In the genomic region with DNA sequence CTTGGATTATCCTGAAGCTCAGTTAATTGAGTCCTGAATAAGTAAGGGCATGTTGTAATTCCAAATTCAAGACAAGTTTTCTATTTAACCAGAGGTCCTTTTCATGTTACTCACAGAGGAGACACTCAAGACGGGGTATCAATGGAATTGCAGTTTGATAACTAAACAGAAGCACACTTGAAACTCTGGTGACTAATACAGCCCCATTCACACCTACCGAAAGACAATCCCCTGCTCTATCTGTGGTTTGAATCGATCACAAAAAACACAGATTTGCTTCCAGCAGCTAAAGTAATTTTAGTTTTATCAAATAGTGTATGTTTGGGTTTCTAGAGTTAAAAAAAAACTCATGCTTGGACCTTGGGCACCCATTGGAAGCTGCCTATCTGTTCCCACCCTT, we compare ENCODE assay signal across 1 cellular context.
TF ChIP-seq lines count a peak whose summit lies in the region.

No MANE protein-coding gene starts in this region.

TF ChIP-seq in GM12878, 131 proteins besides CTCF, POLR2A, EP300 and RAD21 (continued from another document):
- TF ChIP-seq, protein P1, sequence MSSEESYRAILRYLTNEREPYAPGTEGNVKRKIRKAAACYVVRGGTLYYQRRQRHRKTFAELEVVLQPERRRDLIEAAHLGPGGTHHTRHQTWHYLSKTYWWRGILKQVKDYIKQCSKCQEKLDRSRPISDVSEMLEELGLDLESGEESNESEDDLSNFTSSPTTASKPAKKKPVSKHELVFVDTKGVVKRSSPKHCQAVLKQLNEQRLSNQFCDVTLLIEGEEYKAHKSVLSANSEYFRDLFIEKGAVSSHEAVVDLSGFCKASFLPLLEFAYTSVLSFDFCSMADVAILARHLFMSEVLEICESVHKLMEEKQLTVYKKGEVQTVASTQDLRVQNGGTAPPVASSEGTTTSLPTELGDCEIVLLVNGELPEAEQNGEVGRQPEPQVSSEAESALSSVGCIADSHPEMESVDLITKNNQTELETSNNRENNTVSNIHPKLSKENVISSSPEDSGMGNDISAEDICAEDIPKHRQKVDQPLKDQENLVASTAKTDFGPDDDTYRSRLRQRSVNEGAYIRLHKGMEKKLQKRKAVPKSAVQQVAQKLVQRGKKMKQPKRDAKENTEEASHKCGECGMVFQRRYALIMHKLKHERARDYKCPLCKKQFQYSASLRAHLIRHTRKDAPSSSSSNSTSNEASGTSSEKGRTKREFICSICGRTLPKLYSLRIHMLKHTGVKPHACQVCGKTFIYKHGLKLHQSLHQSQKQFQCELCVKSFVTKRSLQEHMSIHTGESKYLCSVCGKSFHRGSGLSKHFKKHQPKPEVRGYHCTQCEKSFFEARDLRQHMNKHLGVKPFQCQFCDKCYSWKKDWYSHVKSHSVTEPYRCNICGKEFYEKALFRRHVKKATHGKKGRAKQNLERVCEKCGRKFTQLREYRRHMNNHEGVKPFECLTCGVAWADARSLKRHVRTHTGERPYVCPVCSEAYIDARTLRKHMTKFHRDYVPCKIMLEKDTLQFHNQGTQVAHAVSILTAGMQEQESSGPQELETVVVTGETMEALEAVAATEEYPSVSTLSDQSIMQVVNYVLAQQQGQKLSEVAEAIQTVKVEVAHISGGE (CRISPR knock-in tag; IDR thresholded peaks at IDR 0.05) = no peak
- TF ChIP-seq, protein P2, sequence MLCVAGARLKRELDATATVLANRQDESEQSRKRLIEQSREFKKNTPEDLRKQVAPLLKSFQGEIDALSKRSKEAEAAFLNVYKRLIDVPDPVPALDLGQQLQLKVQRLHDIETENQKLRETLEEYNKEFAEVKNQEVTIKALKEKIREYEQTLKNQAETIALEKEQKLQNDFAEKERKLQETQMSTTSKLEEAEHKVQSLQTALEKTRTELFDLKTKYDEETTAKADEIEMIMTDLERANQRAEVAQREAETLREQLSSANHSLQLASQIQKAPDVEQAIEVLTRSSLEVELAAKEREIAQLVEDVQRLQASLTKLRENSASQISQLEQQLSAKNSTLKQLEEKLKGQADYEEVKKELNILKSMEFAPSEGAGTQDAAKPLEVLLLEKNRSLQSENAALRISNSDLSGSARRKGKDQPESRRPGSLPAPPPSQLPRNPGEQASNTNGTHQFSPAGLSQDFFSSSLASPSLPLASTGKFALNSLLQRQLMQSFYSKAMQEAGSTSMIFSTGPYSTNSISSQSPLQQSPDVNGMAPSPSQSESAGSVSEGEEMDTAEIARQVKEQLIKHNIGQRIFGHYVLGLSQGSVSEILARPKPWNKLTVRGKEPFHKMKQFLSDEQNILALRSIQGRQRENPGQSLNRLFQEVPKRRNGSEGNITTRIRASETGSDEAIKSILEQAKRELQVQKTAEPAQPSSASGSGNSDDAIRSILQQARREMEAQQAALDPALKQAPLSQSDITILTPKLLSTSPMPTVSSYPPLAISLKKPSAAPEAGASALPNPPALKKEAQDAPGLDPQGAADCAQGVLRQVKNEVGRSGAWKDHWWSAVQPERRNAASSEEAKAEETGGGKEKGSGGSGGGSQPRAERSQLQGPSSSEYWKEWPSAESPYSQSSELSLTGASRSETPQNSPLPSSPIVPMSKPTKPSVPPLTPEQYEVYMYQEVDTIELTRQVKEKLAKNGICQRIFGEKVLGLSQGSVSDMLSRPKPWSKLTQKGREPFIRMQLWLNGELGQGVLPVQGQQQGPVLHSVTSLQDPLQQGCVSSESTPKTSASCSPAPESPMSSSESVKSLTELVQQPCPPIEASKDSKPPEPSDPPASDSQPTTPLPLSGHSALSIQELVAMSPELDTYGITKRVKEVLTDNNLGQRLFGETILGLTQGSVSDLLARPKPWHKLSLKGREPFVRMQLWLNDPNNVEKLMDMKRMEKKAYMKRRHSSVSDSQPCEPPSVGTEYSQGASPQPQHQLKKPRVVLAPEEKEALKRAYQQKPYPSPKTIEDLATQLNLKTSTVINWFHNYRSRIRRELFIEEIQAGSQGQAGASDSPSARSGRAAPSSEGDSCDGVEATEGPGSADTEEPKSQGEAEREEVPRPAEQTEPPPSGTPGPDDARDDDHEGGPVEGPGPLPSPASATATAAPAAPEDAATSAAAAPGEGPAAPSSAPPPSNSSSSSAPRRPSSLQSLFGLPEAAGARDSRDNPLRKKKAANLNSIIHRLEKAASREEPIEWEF (IDR thresholded peaks at IDR 0.05; ENCODE audit: insufficient replicate concordance, low read depth, low read length) = peak; percentile 59
